Comparison of ENCODE assay signal across 20 cellular contexts in genomic region chrX:139949703-139950102, GRCh38. TPM values are rescaled to one million over a fixed set of nuclear protein-coding genes. Genes with fewer than 3 reads are reported as not detected.
DNase-seq lines count a peak whose midpoint lies in the region; ATAC-seq and TF ChIP-seq lines count a peak whose summit lies in the region.
"Had no signal": no experiment of that assay in that cellular context is flagged by ENCODE, and none has a peak within 500 bp of the region (broad histone marks: within the 10 kb centered on the region; RNA-seq: fewer than 3 reads in every experiment).

No MANE protein-coding gene starts in this region.

- peak; percentile 52 for ATAC-seq in left colon
- ATAC-seq in HG03095 (IDR thresholded peaks at IDR 0.05; ENCODE audit: unreplicated experiment), result no peak
- ATAC-seq in GM18502 (IDR thresholded peaks at IDR 0.05; ENCODE audit: poor library complexity, unreplicated experiment), result no peak
- ATAC-seq: Panc1 had no signal

- intact Hi-C loops in left colon (cut with DNase I, micrococcal nuclease), result no loop called here

- peak; percentile 13 for DNase-seq in DMS 273 (lab: John Stamatoyannopoulos, UW; ENCODE audit: unreplicated experiment)
- no peak for DNase-seq in DMS 273 treated with DMSO at 0.1 percent for 48 hours (lab: John Stamatoyannopoulos, UW)
- peak; percentile 1 for DNase-seq in RPMI7951 (ENCODE audit: low read depth)
- DNase-seq in choroid plexus epithelial cell (ENCODE audit: low read depth), result peak; percentile 5
- DNase-seq in left colon, result no peak
- DNase-seq in hippocampal formation (lab: John Stamatoyannopoulos, UW), result no peak
- DNase-seq: Caco-2; CD4-positive, CD25-positive, alpha-beta regulatory T cell; IMR-90; Kasumi-1; NCI-H187; NCI-H748 treated with DMSO at 0.1 percent for 48 hours; Right ventricle myocardium superior had no signal

- peak; percentile 7 for TF ChIP-seq CTCF in choroid plexus epithelial cell (conservative IDR thresholded peaks at IDR 0.05; ENCODE audit: low read depth, low read length)

- H3K4me3 ChIP-seq in choroid plexus epithelial cell (ENCODE audit: low read depth, low read length), result no peak overlapping the region
- H3K4me3 ChIP-seq: SK-N-MC had no signal

RNA-seq across cellular contexts. Expression of gene CXorf66, which starts 15.6 kb away (rescaled TPM):
- not detected in 2 replicates for total RNA-seq in RPMI7951 (2014; rRNA removed; shearing (Covaris generic))
- total RNA-seq in left colon, result not detected
- total RNA-seq: B cell; Caco-2; CD4-positive, CD25-positive, alpha-beta regulatory T cell; G401; HT1080; IMR-90; Right ventricle myocardium superior had no signal

RNA-seq across cellular contexts. Expression of gene ATP11C, which starts 16.9 kb away (rescaled TPM):
- 11.0 and 19.9 TPM in 2 replicates for total RNA-seq in RPMI7951 (2014; rRNA removed; shearing (Covaris generic))
- total RNA-seq in left colon, result 10 to 100 TPM; 12.8 to 13.3 TPM
- total RNA-seq: G401 had no signal

Comparison
In these comparisons a context has a peak if more than half of its experiments do, and no peak if none do; other contexts are left out.
1. DNase-seq: peak in DMS 273 (single experiment), RPMI7951 (single experiment) and choroid plexus epithelial cell (single experiment); none in DMS 273 treated with DMSO at 0.1 percent for 48 hours (single experiment), left colon (0 of 2) and hippocampal formation (0 of 2).